In the genomic region with DNA sequence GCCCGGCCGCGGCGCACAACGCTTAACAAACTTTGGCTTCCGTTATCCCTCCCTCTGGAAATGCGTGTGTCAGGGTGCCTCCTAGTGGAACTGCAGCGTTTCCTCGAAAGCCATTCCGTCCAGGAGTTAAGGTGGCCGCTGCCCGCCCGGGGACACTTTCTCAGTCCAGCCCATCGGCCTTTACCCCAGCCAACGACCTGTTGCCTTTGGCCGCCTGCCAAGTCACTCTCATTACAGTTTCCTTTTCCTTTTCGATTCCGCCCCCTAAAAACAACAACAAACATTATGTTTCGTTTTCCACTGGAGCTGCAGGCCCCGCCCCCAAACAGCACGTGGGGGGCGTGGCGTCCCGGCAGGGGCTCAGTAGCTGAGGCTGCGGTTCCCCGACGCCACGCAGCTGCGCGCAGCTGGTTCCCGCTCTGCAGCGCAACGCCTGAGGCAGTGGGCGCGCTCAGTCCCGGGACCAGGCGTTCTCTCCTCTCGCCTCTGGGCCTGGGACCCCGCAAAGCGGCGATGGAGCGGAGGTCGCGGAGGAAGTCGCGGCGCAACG, we compare ENCODE assay signal across 1 cellular context.
TF ChIP-seq lines count a peak whose summit lies in the region.

A gene (plus strand): TSS at position 363 of the 550 bp plus-strand sequence. CDS start 151 bp downstream, at position 514.

TF ChIP-seq in HepG2, 621 proteins besides CTCF, POLR2A, EP300 and RAD21 (continued from another document and continues in another):
- TF ChIP-seq, protein P1, sequence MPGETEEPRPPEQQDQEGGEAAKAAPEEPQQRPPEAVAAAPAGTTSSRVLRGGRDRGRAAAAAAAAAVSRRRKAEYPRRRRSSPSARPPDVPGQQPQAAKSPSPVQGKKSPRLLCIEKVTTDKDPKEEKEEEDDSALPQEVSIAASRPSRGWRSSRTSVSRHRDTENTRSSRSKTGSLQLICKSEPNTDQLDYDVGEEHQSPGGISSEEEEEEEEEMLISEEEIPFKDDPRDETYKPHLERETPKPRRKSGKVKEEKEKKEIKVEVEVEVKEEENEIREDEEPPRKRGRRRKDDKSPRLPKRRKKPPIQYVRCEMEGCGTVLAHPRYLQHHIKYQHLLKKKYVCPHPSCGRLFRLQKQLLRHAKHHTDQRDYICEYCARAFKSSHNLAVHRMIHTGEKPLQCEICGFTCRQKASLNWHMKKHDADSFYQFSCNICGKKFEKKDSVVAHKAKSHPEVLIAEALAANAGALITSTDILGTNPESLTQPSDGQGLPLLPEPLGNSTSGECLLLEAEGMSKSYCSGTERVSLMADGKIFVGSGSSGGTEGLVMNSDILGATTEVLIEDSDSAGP (CRISPR knock-in tag; IDR thresholded peaks at IDR 0.05; ENCODE audit: borderline replicate concordance), result peak; percentile 76
- TF ChIP-seq, protein P2, sequence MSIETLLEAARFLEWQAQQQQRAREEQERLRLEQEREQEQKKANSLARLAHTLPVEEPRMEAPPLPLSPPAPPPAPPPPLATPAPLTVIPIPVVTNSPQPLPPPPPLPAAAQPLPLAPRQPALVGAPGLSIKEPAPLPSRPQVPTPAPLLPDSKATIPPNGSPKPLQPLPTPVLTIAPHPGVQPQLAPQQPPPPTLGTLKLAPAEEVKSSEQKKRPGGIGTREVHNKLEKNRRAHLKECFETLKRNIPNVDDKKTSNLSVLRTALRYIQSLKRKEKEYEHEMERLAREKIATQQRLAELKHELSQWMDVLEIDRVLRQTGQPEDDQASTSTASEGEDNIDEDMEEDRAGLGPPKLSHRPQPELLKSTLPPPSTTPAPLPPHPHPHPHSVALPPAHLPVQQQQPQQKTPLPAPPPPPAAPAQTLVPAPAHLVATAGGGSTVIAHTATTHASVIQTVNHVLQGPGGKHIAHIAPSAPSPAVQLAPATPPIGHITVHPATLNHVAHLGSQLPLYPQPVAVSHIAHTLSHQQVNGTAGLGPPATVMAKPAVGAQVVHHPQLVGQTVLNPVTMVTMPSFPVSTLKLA (IDR thresholded peaks at IDR 0.05), result peak; percentile 56
- TF ChIP-seq ATM (IDR thresholded peaks at IDR 0.05; ENCODE audit: borderline replicate concordance) (no peak), ARNT (IDR thresholded peaks at IDR 0.05) (no peak), SP5 (CRISPR knock-in tag; IDR thresholded peaks at IDR 0.05; ENCODE audit: borderline replicate concordance, low read depth) (peak; percentile 70; the same call in 1 of the 2 replicates), ZNF431 (CRISPR knock-in tag; IDR thresholded peaks at IDR 0.05; ENCODE audit: borderline replicate concordance, low read depth) (0 out of 2 replicates have a peak, but pooled peaks have one; percentile 2), MIER3 (CRISPR knock-in tag; IDR thresholded peaks at IDR 0.05; ENCODE audit: borderline replicate concordance) (peak; percentile 26; the same call in 1 of the 2 replicates), PCBP2 (optimal IDR thresholded peaks at IDR 0.05; ENCODE audit: low read depth, low read length, poor library complexity, severe bottlenecking) (no peak), ZNF543 (CRISPR knock-in tag; IDR thresholded peaks at IDR 0.05) (0 out of 2 replicates have a peak, but pooled peaks have one; percentile 44), SRSF1 (optimal IDR thresholded peaks at IDR 0.05; ENCODE audit: low read depth, low read length) (no peak), ZNF317 (CRISPR knock-in tag; IDR thresholded peaks at IDR 0.05) (0 out of 2 replicates have a peak, but pooled peaks have one; percentile 53), ZNF160 (CRISPR knock-in tag; IDR thresholded peaks at IDR 0.05) (no peak), MED8 (CRISPR knock-in tag; IDR thresholded peaks at IDR 0.05; ENCODE audit: insufficient replicate concordance) (no peak), ZNF614 (CRISPR knock-in tag; IDR thresholded peaks at IDR 0.05; ENCODE audit: borderline replicate concordance) (peak; percentile 62; the same call in 1 of the 2 replicates), CBFB (CRISPR knock-in tag; IDR thresholded peaks at IDR 0.05) (peak; percentile 65), TOE1 (CRISPR knock-in tag; IDR thresholded peaks at IDR 0.05) (no peak), RCOR2 (CRISPR knock-in tag; IDR thresholded peaks at IDR 0.05) (peak; percentile 17; the same call in 1 of the 2 replicates), HNRNPK (IDR thresholded peaks at IDR 0.05; ENCODE audit: low read depth, low read length, poor library complexity, severe bottlenecking) (no peak), YEATS2 (CRISPR knock-in tag; IDR thresholded peaks at IDR 0.05; ENCODE audit: borderline replicate concordance) (no peak), YEATS4 (CRISPR knock-in tag; IDR thresholded peaks at IDR 0.05; ENCODE audit: borderline replicate concordance) (peak; percentile 44; the same call in 1 of the 2 replicates), NFIB (CRISPR knock-in tag; IDR thresholded peaks at IDR 0.05; ENCODE audit: borderline replicate concordance) (peak; percentile 81; the same call in 1 of the 2 replicates), BHLHE40 (IDR thresholded peaks at IDR 0.05; ENCODE audit: low read length) (peak; percentile 75), MZF1 (CRISPR knock-in tag; IDR thresholded peaks at IDR 0.05; ENCODE audit: borderline replicate concordance) (no peak), GATAD2A (CRISPR knock-in tag; IDR thresholded peaks at IDR 0.05) (peak; percentile 48; the same call in 1 of the 2 replicates), MTF2 (CRISPR knock-in tag; IDR thresholded peaks at IDR 0.05; ENCODE audit: borderline replicate concordance) (peak; percentile 31; the same call in 1 of the 2 replicates), ZNF547 (CRISPR knock-in tag; IDR thresholded peaks at IDR 0.05) (0 out of 2 replicates have a peak, but pooled peaks have one; percentile 36), ZNF777 (CRISPR knock-in tag; IDR thresholded peaks at IDR 0.05) (peak; percentile 99), ZNF501 (CRISPR knock-in tag; IDR thresholded peaks at IDR 0.05) (peak; percentile 92), RFX5 (IDR thresholded peaks at IDR 0.05; ENCODE audit: low read depth, low read length) (no peak), ZNF510 (CRISPR knock-in tag; IDR thresholded peaks at IDR 0.05; ENCODE audit: low read depth) (0 out of 2 replicates have a peak, but pooled peaks have one; percentile 28), GLI4 (CRISPR knock-in tag; IDR thresholded peaks at IDR 0.05; ENCODE audit: borderline replicate concordance) (no peak), CREM (IDR thresholded peaks at IDR 0.05) (peak; percentile 19; the same call in 1 of the 2 replicates), CREM (CRISPR knock-in tag; IDR thresholded peaks at IDR 0.05) (no peak), TCF12 (IDR thresholded peaks at IDR 0.05) (no peak), TCF12 (CRISPR knock-in tag; IDR thresholded peaks at IDR 0.05) (0 out of 2 replicates have a peak, but pooled peaks have one; percentile 43), SSRP1 (CRISPR knock-in tag; IDR thresholded peaks at IDR 0.05) (no peak), TBX2 (CRISPR knock-in tag; IDR thresholded peaks at IDR 0.05; ENCODE audit: borderline replicate concordance) (peak; percentile 64; the same call in 1 of the 2 replicates), HMG20A (CRISPR knock-in tag; IDR thresholded peaks at IDR 0.05; ENCODE audit: borderline replicate concordance) (peak; percentile 32; the same call in 1 of the 2 replicates), IKZF1 (IDR thresholded peaks at IDR 0.05) (no peak), ARHGAP35 (CRISPR knock-in tag; IDR thresholded peaks at IDR 0.05; ENCODE audit: borderline replicate concordance) (0 out of 2 replicates have a peak, but pooled peaks have one; percentile 31)
- TF ChIP-seq, protein P3, sequence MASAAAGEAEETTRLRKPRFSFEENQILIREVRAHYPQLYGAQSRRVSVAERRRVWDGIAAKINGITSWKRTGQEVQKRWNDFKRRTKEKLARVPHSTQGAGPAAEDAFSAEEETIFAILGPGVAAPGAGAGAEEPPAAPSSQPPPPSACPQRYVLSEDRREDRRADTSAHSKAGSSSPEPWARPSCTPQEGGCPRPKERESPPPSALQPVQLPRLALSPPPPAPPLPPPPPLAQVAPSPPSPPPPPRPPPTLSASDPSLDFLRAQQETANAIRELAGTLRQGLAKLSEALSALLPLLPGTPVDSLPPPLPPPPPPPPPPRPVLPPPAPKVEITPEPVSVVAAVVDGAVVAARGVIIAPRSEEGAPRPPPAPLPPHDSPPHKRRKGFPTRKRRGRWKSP (CRISPR knock-in tag; IDR thresholded peaks at IDR 0.05), result peak; percentile 82; the same call in 1 of the 2 replicates
- TF ChIP-seq, protein P4, sequence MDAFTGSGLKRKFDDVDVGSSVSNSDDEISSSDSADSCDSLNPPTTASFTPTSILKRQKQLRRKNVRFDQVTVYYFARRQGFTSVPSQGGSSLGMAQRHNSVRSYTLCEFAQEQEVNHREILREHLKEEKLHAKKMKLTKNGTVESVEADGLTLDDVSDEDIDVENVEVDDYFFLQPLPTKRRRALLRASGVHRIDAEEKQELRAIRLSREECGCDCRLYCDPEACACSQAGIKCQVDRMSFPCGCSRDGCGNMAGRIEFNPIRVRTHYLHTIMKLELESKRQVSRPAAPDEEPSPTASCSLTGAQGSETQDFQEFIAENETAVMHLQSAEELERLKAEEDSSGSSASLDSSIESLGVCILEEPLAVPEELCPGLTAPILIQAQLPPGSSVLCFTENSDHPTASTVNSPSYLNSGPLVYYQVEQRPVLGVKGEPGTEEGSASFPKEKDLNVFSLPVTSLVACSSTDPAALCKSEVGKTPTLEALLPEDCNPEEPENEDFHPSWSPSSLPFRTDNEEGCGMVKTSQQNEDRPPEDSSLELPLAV (CRISPR knock-in tag; conservative IDR thresholded peaks at IDR 0.05; ENCODE audit: low read depth), result no peak
- TF ChIP-seq, protein P5, sequence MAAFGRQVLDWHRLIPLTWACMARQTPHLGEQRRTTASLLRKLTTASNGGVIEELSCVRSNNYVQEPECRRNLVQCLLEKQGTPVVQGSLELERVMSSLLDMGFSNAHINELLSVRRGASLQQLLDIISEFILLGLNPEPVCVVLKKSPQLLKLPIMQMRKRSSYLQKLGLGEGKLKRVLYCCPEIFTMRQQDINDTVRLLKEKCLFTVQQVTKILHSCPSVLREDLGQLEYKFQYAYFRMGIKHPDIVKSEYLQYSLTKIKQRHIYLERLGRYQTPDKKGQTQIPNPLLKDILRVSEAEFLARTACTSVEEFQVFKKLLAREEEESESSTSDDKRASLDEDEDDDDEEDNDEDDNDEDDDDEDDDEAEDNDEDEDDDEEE (CRISPR knock-in tag; IDR thresholded peaks at IDR 0.05), result no peak
- TF ChIP-seq, protein P6, sequence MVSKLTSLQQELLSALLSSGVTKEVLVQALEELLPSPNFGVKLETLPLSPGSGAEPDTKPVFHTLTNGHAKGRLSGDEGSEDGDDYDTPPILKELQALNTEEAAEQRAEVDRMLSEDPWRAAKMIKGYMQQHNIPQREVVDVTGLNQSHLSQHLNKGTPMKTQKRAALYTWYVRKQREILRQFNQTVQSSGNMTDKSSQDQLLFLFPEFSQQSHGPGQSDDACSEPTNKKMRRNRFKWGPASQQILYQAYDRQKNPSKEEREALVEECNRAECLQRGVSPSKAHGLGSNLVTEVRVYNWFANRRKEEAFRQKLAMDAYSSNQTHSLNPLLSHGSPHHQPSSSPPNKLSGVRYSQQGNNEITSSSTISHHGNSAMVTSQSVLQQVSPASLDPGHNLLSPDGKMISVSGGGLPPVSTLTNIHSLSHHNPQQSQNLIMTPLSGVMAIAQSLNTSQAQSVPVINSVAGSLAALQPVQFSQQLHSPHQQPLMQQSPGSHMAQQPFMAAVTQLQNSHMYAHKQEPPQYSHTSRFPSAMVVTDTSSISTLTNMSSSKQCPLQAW (CRISPR knock-in tag; IDR thresholded peaks at IDR 0.05), result peak; percentile 67; the same call in 1 of the 2 replicates
- TF ChIP-seq, protein P7, sequence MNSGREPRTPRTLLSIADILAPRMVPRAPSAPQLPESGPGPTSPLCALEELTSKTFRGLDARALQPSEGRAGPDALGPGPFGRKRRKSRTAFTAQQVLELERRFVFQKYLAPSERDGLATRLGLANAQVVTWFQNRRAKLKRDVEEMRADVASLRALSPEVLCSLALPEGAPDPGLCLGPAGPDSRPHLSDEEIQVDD (CRISPR knock-in tag; IDR thresholded peaks at IDR 0.05; ENCODE audit: borderline replicate concordance), result no peak
- TF ChIP-seq, protein P8, sequence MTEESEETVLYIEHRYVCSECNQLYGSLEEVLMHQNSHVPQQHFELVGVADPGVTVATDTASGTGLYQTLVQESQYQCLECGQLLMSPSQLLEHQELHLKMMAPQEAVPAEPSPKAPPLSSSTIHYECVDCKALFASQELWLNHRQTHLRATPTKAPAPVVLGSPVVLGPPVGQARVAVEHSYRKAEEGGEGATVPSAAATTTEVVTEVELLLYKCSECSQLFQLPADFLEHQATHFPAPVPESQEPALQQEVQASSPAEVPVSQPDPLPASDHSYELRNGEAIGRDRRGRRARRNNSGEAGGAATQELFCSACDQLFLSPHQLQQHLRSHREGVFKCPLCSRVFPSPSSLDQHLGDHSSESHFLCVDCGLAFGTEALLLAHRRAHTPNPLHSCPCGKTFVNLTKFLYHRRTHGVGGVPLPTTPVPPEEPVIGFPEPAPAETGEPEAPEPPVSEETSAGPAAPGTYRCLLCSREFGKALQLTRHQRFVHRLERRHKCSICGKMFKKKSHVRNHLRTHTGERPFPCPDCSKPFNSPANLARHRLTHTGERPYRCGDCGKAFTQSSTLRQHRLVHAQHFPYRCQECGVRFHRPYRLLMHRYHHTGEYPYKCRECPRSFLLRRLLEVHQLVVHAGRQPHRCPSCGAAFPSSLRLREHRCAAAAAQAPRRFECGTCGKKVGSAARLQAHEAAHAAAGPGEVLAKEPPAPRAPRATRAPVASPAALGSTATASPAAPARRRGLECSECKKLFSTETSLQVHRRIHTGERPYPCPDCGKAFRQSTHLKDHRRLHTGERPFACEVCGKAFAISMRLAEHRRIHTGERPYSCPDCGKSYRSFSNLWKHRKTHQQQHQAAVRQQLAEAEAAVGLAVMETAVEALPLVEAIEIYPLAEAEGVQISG (CRISPR knock-in tag; IDR thresholded peaks at IDR 0.05), result peak; percentile 39; the same call in 1 of the 2 replicates
- TF ChIP-seq, protein P9, sequence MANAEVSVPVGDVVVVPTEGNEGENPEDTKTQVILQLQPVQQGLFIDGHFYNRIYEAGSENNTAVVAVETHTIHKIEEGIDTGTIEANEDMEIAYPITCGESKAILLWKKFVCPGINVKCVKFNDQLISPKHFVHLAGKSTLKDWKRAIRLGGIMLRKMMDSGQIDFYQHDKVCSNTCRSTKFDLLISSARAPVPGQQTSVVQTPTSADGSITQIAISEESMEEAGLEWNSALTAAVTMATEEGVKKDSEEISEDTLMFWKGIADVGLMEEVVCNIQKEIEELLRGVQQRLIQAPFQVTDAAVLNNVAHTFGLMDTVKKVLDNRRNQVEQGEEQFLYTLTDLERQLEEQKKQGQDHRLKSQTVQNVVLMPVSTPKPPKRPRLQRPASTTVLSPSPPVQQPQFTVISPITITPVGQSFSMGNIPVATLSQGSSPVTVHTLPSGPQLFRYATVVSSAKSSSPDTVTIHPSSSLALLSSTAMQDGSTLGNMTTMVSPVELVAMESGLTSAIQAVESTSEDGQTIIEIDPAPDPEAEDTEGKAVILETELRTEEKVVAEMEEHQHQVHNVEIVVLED (CRISPR knock-in tag; IDR thresholded peaks at IDR 0.05; ENCODE audit: borderline replicate concordance), result no peak
- TF ChIP-seq, protein P10, sequence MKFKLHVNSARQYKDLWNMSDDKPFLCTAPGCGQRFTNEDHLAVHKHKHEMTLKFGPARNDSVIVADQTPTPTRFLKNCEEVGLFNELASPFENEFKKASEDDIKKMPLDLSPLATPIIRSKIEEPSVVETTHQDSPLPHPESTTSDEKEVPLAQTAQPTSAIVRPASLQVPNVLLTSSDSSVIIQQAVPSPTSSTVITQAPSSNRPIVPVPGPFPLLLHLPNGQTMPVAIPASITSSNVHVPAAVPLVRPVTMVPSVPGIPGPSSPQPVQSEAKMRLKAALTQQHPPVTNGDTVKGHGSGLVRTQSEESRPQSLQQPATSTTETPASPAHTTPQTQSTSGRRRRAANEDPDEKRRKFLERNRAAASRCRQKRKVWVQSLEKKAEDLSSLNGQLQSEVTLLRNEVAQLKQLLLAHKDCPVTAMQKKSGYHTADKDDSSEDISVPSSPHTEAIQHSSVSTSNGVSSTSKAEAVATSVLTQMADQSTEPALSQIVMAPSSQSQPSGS (CRISPR knock-in tag; IDR thresholded peaks at IDR 0.05), result peak; percentile 18; the same call in 1 of the 2 replicates
